ENCODE assay signal across 19 cellular contexts in the genomic region with DNA sequence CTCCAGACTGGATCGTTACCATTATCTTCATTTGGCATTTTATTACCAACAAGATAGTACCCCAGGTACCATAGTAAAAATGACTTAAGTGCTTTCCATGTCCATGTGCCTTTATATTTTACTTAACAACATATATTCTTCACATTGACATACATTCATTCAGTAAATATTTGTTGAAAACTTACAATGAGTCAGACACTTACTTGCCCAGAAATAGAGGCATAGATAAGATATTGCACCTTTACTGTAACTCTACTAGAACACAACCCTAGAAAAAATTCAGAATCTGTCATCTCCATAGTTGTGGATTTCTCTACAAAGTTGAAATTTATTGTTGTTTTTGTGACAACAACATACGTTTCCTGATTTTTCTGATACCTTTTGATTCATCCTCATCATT.
DNase-seq lines count a peak whose midpoint lies in the region; TF ChIP-seq lines count a peak whose summit lies in the region.
"Had no signal": no experiment of that assay in that cellular context is flagged by ENCODE, and none has a peak within 500 bp of the region (broad histone marks: within the 10 kb centered on the region; RNA-seq: fewer than 3 reads in every experiment).

No MANE protein-coding gene starts in this region.

- DNase-seq in HFFc6 = no peak
- DNase-seq in SJCRH30 = no peak
- DNase-seq in fibroblast of pulmonary artery (ENCODE audit: low read depth) = peak; percentile 11
- no peak for DNase-seq in right atrium auricular region (ENCODE audit: low spot score)
- no peak for DNase-seq in NCI-H2171 treated with DMSO at 0.1 percent for 48 hours (lab: John Stamatoyannopoulos, UW)
- DNase-seq in NCI-H526 treated with DMSO at 0.1 percent for 48 hours (lab: John Stamatoyannopoulos, UW) = no peak
- no peak for DNase-seq in cortex of kidney (lab: John Stamatoyannopoulos, UW)
- DNase-seq: Caco-2; CD4-positive, alpha-beta T cell; DMS 273 treated with DMSO at 0.1 percent for 48 hours; GDM1; NCI-H1092; NCI-H146; NCI-H2029; NCI-H345; NCI-H524 treated with DMSO at 0.1 percent for 48 hours; SW 1271 had no signal

- no peak overlapping the region for H3K4me3 Mint-ChIP-seq in HFFc6
- H3K4me3 Mint-ChIP-seq: CD4-positive, alpha-beta T cell had no signal

- H3K27me3 ChIP-seq in SJCRH30 (no peaks in the 10 kb centered on the region), right atrium auricular region (no peaks in the 10 kb centered on the region)

- H3K4me1 Mint-ChIP-seq in HFFc6 (ENCODE audit: low read depth) = peaks cover 26% of the 10 kb centered on the region

- H3K4me1 ChIP-seq in SJCRH30 (peaks cover 3% of the 10 kb centered on the region; the same call in 1 of the 2 replicates), right atrium auricular region (no peaks in the 10 kb centered on the region)
- H3K4me1 ChIP-seq: Caco-2 had no signal

- H3K27ac ChIP-seq in SJCRH30 = peak overlapping the region; percentile 56
- H3K27ac ChIP-seq in right atrium auricular region = no peak overlapping the region
- H3K27ac ChIP-seq: BLaER1, SK-N-MC had no signal

- H3K27me3 Mint-ChIP-seq in HFFc6 (ENCODE audit: insufficient read depth) = no peaks in the 10 kb centered on the region
- H3K27me3 Mint-ChIP-seq: CD4-positive, alpha-beta T cell had no signal

- peak overlapping the region; percentile 70; the same call in 1 of the 2 replicates for H3K27ac Mint-ChIP-seq in HFFc6
- H3K27ac Mint-ChIP-seq: CD4-positive, alpha-beta T cell had no signal

- H3K36me3 Mint-ChIP-seq in HFFc6 (ENCODE audit: low read depth) = no peaks in the 10 kb centered on the region; the same call in 1 of the 2 replicates

- no peak for TF ChIP-seq CTCF in HFFc6 (IDR thresholded peaks at IDR 0.05)
- no peak for TF ChIP-seq CTCF in fibroblast of pulmonary artery (IDR thresholded peaks at IDR 0.05; ENCODE audit: low read length, missing control alignments)
- TF ChIP-seq CTCF in right atrium auricular region (IDR thresholded peaks at IDR 0.05) = no peak

- H3K36me3 ChIP-seq in SJCRH30 (no peaks in the 10 kb centered on the region), right atrium auricular region (no peaks in the 10 kb centered on the region)
- H3K36me3 ChIP-seq: BLaER1 had no signal

- H3K4me3 ChIP-seq in SJCRH30 = no peak overlapping the region
- H3K4me3 ChIP-seq in fibroblast of pulmonary artery (replicated peaks; ENCODE audit: low read depth, low read length) = no peak overlapping the region
- no peak overlapping the region for H3K4me3 ChIP-seq in right atrium auricular region
- H3K4me3 ChIP-seq: BLaER1, SK-N-MC had no signal

- H3K9me3 Mint-ChIP-seq in HFFc6 = no peaks in the 10 kb centered on the region; the same call in 1 of the 2 replicates

- no peaks in the 10 kb centered on the region for H3K9me3 ChIP-seq in SJCRH30 (replicated peaks)
- no peaks in the 10 kb centered on the region for H3K9me3 ChIP-seq in right atrium auricular region
- H3K9me3 ChIP-seq: Caco-2 had no signal
